ENCODE assay signal across 8 cellular contexts in genomic region chrX:30713061-30713525, GRCh38. TPM values are rescaled to one million over a fixed set of nuclear protein-coding genes. Genes with fewer than 3 reads are reported as not detected.
DNase-seq lines count a peak whose midpoint lies in the region; ATAC-seq, FAIRE-seq and TF ChIP-seq lines count a peak whose summit lies in the region.

No MANE protein-coding gene starts in this region.

- no peaks in the 10 kb centered on the region for H3K27me3 Mint-ChIP-seq in naive thymus-derived CD4-positive, alpha-beta T cell

- no peaks in the 10 kb centered on the region for H3K36me3 ChIP-seq in BE2C
- H3K36me3 ChIP-seq in H1 (ENCODE audit: control insufficient read depth in 2 of 4, insufficient read depth in 4 of 4, low read length in 3 of 4) = no peaks in the 10 kb centered on the region; a peak in 1 of 8 replicates
- no peaks in the 10 kb centered on the region for H3K36me3 ChIP-seq in naive thymus-derived CD4-positive, alpha-beta T cell (ENCODE audit: control insufficient read depth in 2 of 3, insufficient read depth in 3 of 3, low read length in 3 of 3)
- no peaks in the 10 kb centered on the region for H3K36me3 ChIP-seq in thyroid gland

- no peak overlapping the region for H3K9ac ChIP-seq in H1 (replicated peaks in 1 of 4; ENCODE audit: extremely low read depth in 1 of 4, low read depth in 3 of 4, low read length in 3 of 4)

- no peak overlapping the region for H3K27ac ChIP-seq in H1 (ENCODE audit: low read depth, low read length)
- no peak overlapping the region for H3K27ac ChIP-seq in naive thymus-derived CD4-positive, alpha-beta T cell (ENCODE audit: low read depth, low read length)
- H3K27ac ChIP-seq in thyroid gland = no peak overlapping the region

- H2BK15ac ChIP-seq in H1 (ENCODE audit: low read length) = no peak overlapping the region

- WGBS in H1 (ENCODE audit: extremely low coverage in 1 of 2, insufficient coverage in 1 of 2, insufficient read length in 1 of 2, insufficient replicate concordance in 2 of 2, low coverage in 1 of 2, low lambda C conversion rate in 2 of 2, missing lambda C conversion rate in 1 of 2), 2 experiments = 70% methylated on average over 3 of the region's 5 CpGs; no CpG with 5 or more reads in 1 of the 2 experiments
- WGBS in thyroid gland, 2 donors = 65 to 79% methylated on average over 5 of the region's 5 CpGs

- no peak for TF ChIP-seq EP300 in H1 (IDR thresholded peaks at IDR 0.05; ENCODE audit: borderline replicate concordance in 1 of 2, low read depth in 2 of 2, low read length in 2 of 2)

- H3K4me3 Mint-ChIP-seq in naive thymus-derived CD4-positive, alpha-beta T cell = peak overlapping the region in 1 of 10 donors; percentile 73

- H3K36me3 Mint-ChIP-seq in naive thymus-derived CD4-positive, alpha-beta T cell = peaks cover 0 to 35% (median 4%) of the 10 kb centered on the region in 5 donors

- no peaks in the 10 kb centered on the region for H3K79me1 ChIP-seq in H1 (ENCODE audit: low read depth, low read length)

- H2BK12ac ChIP-seq in H1 (ENCODE audit: low read depth, low read length) = no peak overlapping the region

- H4K91ac ChIP-seq in H1 (replicated peaks; ENCODE audit: insufficient read length, low read length) = no peak overlapping the region

- no peak for TF ChIP-seq POLR2A in H1 (IDR thresholded peaks at IDR 0.05; ENCODE audit: control extremely low read depth in 1 of 2, low read depth in 2 of 2, low read length in 2 of 2)
- no peak for TF ChIP-seq POLR2A in thyroid gland (IDR thresholded peaks at IDR 0.05)

- TF ChIP-seq CTCF in BE2C (IDR thresholded peaks at IDR 0.05; ENCODE audit: low read depth, low read length) = peak; percentile 71
- peak; percentile 9 to 73 (median 63) for TF ChIP-seq CTCF in H1 (IDR thresholded peaks at IDR 0.05; ENCODE audit: control extremely low read depth in 1 of 3, insufficient read depth in 1 of 3, low read depth in 1 of 3, low read length in 3 of 3)
- peak in 1 of 6 experiments; percentile 17 for TF ChIP-seq CTCF in thyroid gland (IDR thresholded peaks at IDR 0.05)

- POLR2A ChIA-PET in H1 (lab: Charles Lee; ENCODE audit: partially characterized antibody) = interaction anchor here (0.6 kb wide), 1 partner anchor 300 kb away, joined by 4 read pairs; no protein-coding TSS in a partner anchor
- POLR2A ChIA-PET in naive thymus-derived CD4-positive, alpha-beta T cell (lab: Charles Lee) = no interaction called here

- no peak overlapping the region for H2AK5ac ChIP-seq in H1 (ENCODE audit: low read depth, low read length)

- no peaks in the 10 kb centered on the region for H3K4me1 ChIP-seq in BE2C
- no peaks in the 10 kb centered on the region for H3K4me1 ChIP-seq in H1 (replicated peaks in 1 of 4; ENCODE audit: control insufficient read depth in 3 of 4, insufficient read depth in 4 of 4, low read length in 3 of 4)
- H3K4me1 ChIP-seq in naive thymus-derived CD4-positive, alpha-beta T cell (ENCODE audit: control insufficient read depth in 2 of 2, insufficient read depth in 2 of 2, low read length in 2 of 2) = no peaks in the 10 kb centered on the region
- H3K4me1 ChIP-seq in thyroid gland = no peaks in the 10 kb centered on the region

- H3K79me2 ChIP-seq in H1 (ENCODE audit: control insufficient read depth in 1 of 2, insufficient read depth in 2 of 2, low read length in 2 of 2) = no peaks in the 10 kb centered on the region

- H2AFZ ChIP-seq in H1 (ENCODE audit: low read length) = no peak overlapping the region

- H3K4me1 Mint-ChIP-seq in naive thymus-derived CD4-positive, alpha-beta T cell = peaks cover 0 to 60% (median 6%) of the 10 kb centered on the region in 7 donors

- CTCF ChIA-PET in H1 (lab: Charles Lee; ENCODE audit: partially characterized antibody) = interaction anchor here (1.4 kb wide), 1 partner anchor 79 kb away, joined by 4 read pairs; no protein-coding TSS in a partner anchor
- CTCF ChIA-PET in naive thymus-derived CD4-positive, alpha-beta T cell (lab: Charles Lee) = interaction anchor here (1.0 kb wide), 1 partner anchor 142 kb away, joined by 3 read pairs; no protein-coding TSS in a partner anchor

- H2BK120ac ChIP-seq in H1 (replicated peaks; ENCODE audit: low read depth, low read length) = no peak overlapping the region

- ATAC-seq in GM18519 (IDR thresholded peaks at IDR 0.05; ENCODE audit: low FRiP score, unreplicated experiment) = peak; percentile 97
- ATAC-seq in HG02943 (IDR thresholded peaks at IDR 0.05; ENCODE audit: low read depth, unreplicated experiment) = peak; percentile 96
- ATAC-seq in naive thymus-derived CD4-positive, alpha-beta T cell = peak; percentile 63

- DNase-seq in BE2C (peak; percentile 60), NCI-H2081 (lab: John Stamatoyannopoulos, UW) (peak; percentile 27 to 34), H1 (ENCODE audit: low read depth in 1 of 2, low spot score in 2 of 2) (peak; percentile 0 to 51), thyroid gland (peak; percentile 21 to 23)
- DNase-seq in activated CD4-positive, alpha-beta T cell treated with anti-CD3 and anti-CD28 coated beads for 4 hours = peak; percentile 27 to 29
- DNase-seq in naive thymus-derived CD4-positive, alpha-beta T cell = peak in 6 of 9 donors; percentile 1 to 43 (median 16)

- no peak overlapping the region for H4K5ac ChIP-seq in H1 (ENCODE audit: insufficient read length, low read depth, low read length)

- no peak overlapping the region for H2BK5ac ChIP-seq in H1 (ENCODE audit: low read depth, low read length)

- no peaks in the 10 kb centered on the region for H3K27me3 ChIP-seq in BE2C
- no peaks in the 10 kb centered on the region for H3K27me3 ChIP-seq in H1 (replicated peaks in 1 of 4; ENCODE audit: control insufficient read depth in 3 of 4, extremely low read depth in 1 of 4, insufficient read depth in 3 of 4, low read length in 3 of 4)
- H3K27me3 ChIP-seq in naive thymus-derived CD4-positive, alpha-beta T cell (ENCODE audit: control insufficient read depth in 2 of 2, insufficient read depth in 2 of 2, low read length in 2 of 2) = no peaks in the 10 kb centered on the region
- H3K27me3 ChIP-seq in thyroid gland = no peaks in the 10 kb centered on the region

- no peaks in the 10 kb centered on the region for H3K23me2 ChIP-seq in H1 (ENCODE audit: low read depth, low read length)

- H4K8ac ChIP-seq in H1 (ENCODE audit: extremely low read depth, insufficient read depth, low read length) = no peak overlapping the region

- H3K9me3 Mint-ChIP-seq in naive thymus-derived CD4-positive, alpha-beta T cell = no peaks in the 10 kb centered on the region

- no peak overlapping the region for H3K14ac ChIP-seq in H1 (ENCODE audit: insufficient read length)

- H3K9me3 ChIP-seq in BE2C (no peaks in the 10 kb centered on the region), H1 (ENCODE audit: insufficient read depth in 2 of 2, low read depth in 1 of 2, low read length in 1 of 2) (no peaks in the 10 kb centered on the region), thyroid gland (no peaks in the 10 kb centered on the region)
- H3K9me3 ChIP-seq in naive thymus-derived CD4-positive, alpha-beta T cell (ENCODE audit: control insufficient read depth in 2 of 3, low read length in 3 of 3) = no peaks in the 10 kb centered on the region

- peak; percentile 74 to 82 for TF ChIP-seq RAD21 in H1 (IDR thresholded peaks at IDR 0.05 in 1 of 2, conservative IDR thresholded peaks at IDR 0.05 in 1 of 2; ENCODE audit: low read depth in 2 of 2, low read length in 2 of 2)

- no peak overlapping the region for H3K4me2 ChIP-seq in H1 (ENCODE audit: insufficient read depth in 1 of 2, low read depth in 2 of 2, low read length in 2 of 2)

- H3K4ac ChIP-seq in H1 (replicated peaks; ENCODE audit: insufficient read length, low read depth, low read length) = no peak overlapping the region

- H4K20me1 ChIP-seq in H1 (replicated peaks in 1 of 2; ENCODE audit: control insufficient read depth in 1 of 2, insufficient read depth in 2 of 2, low read length in 2 of 2) = no peaks in the 10 kb centered on the region

- H3K4me3 ChIP-seq in BE2C (ENCODE audit: low read depth, low read length) (no peak overlapping the region), H1 (ENCODE audit: extremely low read depth in 1 of 4, insufficient read depth in 2 of 4, low read depth in 3 of 4, low read length in 4 of 4) (no peak overlapping the region), thyroid gland (replicated peaks in 1 of 3) (no peak overlapping the region)
- no peak overlapping the region for H3K4me3 ChIP-seq in naive thymus-derived CD4-positive, alpha-beta T cell (ENCODE audit: low read length)

- peak; percentile 91 for FAIRE-seq in H1 (lab: Jason Lieb, UNC)

- H3K27ac Mint-ChIP-seq in naive thymus-derived CD4-positive, alpha-beta T cell = peak overlapping the region in 2 of 9 donors; percentile 62 to 96

- H3K23ac ChIP-seq in H1 (ENCODE audit: insufficient read length) = no peak overlapping the region

- no peak overlapping the region for H3K18ac ChIP-seq in H1 (ENCODE audit: extremely low read depth, low read length)

- intact Hi-C loops in naive thymus-derived CD4-positive, alpha-beta T cell (cut with micrococcal nuclease) = loop anchor here (1.0 kb wide), 6 partner anchors 60 to 176 kb away; partner anchors contain the start of genes GK (in 1 of the 2), TAB3 (in 1 of the 2) and TASL (in 1 of the 2)
- intact Hi-C loops in thyroid gland (cut with DNase I) = no loop called here

- no peak overlapping the region for H2BK20ac ChIP-seq in H1 (ENCODE audit: low read length)

- no peak overlapping the region for H3K56ac ChIP-seq in H1 (replicated peaks; ENCODE audit: insufficient read length, low read depth, low read length)

TF ChIP-seq in H1, 55 proteins besides CTCF, POLR2A, EP300 and RAD21 (continues in another document):
- TF ChIP-seq MAFK (IDR thresholded peaks at IDR 0.05; ENCODE audit: low read depth, low read length) = peak; percentile 71
- TF ChIP-seq NRF1 (IDR thresholded peaks at IDR 0.05; ENCODE audit: low read depth, low read length) = no peak
- TF ChIP-seq CEBPB (IDR thresholded peaks at IDR 0.05; ENCODE audit: low read depth, low read length) = peak; percentile 91

RNA-seq across cellular contexts. Expression of gene GK, which starts 59.9 kb away (rescaled TPM):
- 2.9 TPM for polyA plus RNA-seq in BE2C (2012; ENCODE audit: insufficient read depth, insufficient read length, low read depth)
- total RNA-seq in H1 (2021; fragmentation: NEBNext Ultra II Directional; extraction: Animal tissue kit (Norgen Biotek cat#: 25700)) = 9.4 and 11.2 TPM in 2 replicates
- polyA plus RNA-seq in H1 (2011; rRNA removed) = 2.2 and 2.9 TPM in 2 replicates
- 4.9 TPM for polyA plus RNA-seq in H1 (2011; cell fraction: cytosol; rRNA removed)
- 4.7 TPM for polyA plus RNA-seq in H1 (2011; cell fraction: nucleus; rRNA removed)
- polyA plus RNA-seq in H1 (2012, experiment 1 of 2) = 4.7 to 9.3 TPM (median 6.0 TPM) in 4 replicates
- polyA plus RNA-seq in H1 (2012, experiment 2 of 2) = 0.59 TPM
- 5.1 TPM for polyA plus RNA-seq in H1 (2013, experiment 1 of 2)
- 4.5 TPM for polyA plus RNA-seq in H1 (2013, experiment 2 of 2)
- polyA minus RNA-seq in H1 (2011; rRNA and poly(A)+ RNA removed) = 6.2 and 8.8 TPM in 2 replicates
- polyA minus RNA-seq in H1 (2011; cell fraction: cytosol; rRNA and poly(A)+ RNA removed) = 4.9 TPM
- polyA minus RNA-seq in H1 (2011; cell fraction: nucleus; rRNA and poly(A)+ RNA removed) = 5.0 TPM
- 10 to 100 TPM in 1 of 5 experiments, 1 to 10 TPM in 4; 5.3 to 41.1 (median 7.3) TPM for total RNA-seq in naive thymus-derived CD4-positive, alpha-beta T cell
- polyA plus RNA-seq in naive thymus-derived CD4-positive, alpha-beta T cell = 1 to 10 TPM; 4.0 to 5.7 TPM
- 10 to 100 TPM in 1 of 4 donors, 1 to 10 TPM in 3; 4.8 to 10.7 (median 9.3) TPM for total RNA-seq in thyroid gland
